ENCODE assay signal across 14 cellular contexts in genomic region chr5:159805021-159805420, GRCh38.
A peak's percentile ranks its signal among the peaks of the same experiment; 100 is the strongest.
DNase-seq lines count a peak whose midpoint lies in the region; ATAC-seq, FAIRE-seq and TF ChIP-seq lines count a peak whose summit lies in the region.
"Had no signal": no experiment of that assay in that cellular context is flagged by ENCODE, and none has a peak within 500 bp of the region (broad histone marks: within the 10 kb centered on the region; RNA-seq: fewer than 3 reads in every experiment).

No MANE protein-coding gene starts in this region.

- no peak overlapping the region for H3K4me3 Mint-ChIP-seq in WTC11
- H3K4me3 Mint-ChIP-seq: type B pancreatic cell had no signal

- H3K4me1 ChIP-seq in GM12878 (ENCODE audit: control insufficient read depth, insufficient read depth, low read length) (no peaks in the 10 kb centered on the region), left lung (peaks cover 0 to 11% of the 10 kb centered on the region in 2 donors)

- H3K9me3 ChIP-seq in MG63: 0 out of 2 replicates have a peak, but pooled peaks cover 4% of the 10 kb centered on the region
- no peaks in the 10 kb centered on the region for H3K9me3 ChIP-seq in GM12878 (replicated peaks; ENCODE audit: control insufficient read depth, insufficient read depth, low read length)
- H3K9me3 ChIP-seq in left lung: no peaks in the 10 kb centered on the region

- peak; percentile 25 for DNase-seq in AG09319 (ENCODE audit: extremely low read depth, low read depth)
- DNase-seq in MG63: peak; percentile 19
- no peak for DNase-seq in GM12878 (ENCODE audit: low read depth, low spot score)
- peak in 1 of 2 donors; percentile 46 for DNase-seq in left lung
- no peak for DNase-seq in WTC11 (ENCODE audit: low spot score)
- DNase-seq in activated CD4-positive, alpha-beta T cell treated with anti-CD3 and anti-CD28 coated beads, Interleukin-2, amount 50 U/mL, for 48 hours: no peak
- DNase-seq: amniotic stem cell, NCI-H1930, spleen, SW 1271 had no signal

- H3K9ac ChIP-seq in GM12878 (ENCODE audit: control insufficient read depth, insufficient read depth, low read length): no peak overlapping the region

- in situ Hi-C loops in GM12878 (cut with MboI): no loop called here

- no peaks in the 10 kb centered on the region for H3K79me2 ChIP-seq in GM12878 (ENCODE audit: control insufficient read depth, insufficient read depth, low read length)

- H3K36me3 ChIP-seq in MG63 (no peaks in the 10 kb centered on the region), GM12878 (ENCODE audit: control insufficient read depth in 2 of 2, insufficient read depth in 2 of 2, low read length in 1 of 2) (no peaks in the 10 kb centered on the region), left lung (no peaks in the 10 kb centered on the region)
- H3K36me3 ChIP-seq: spleen had no signal

- 65% methylated on average over 2 of the region's 2 CpGs for WGBS in GM12878 (ENCODE audit: insufficient coverage, insufficient replicate concordance, low lambda C conversion rate, missing lambda C conversion rate)

- no peaks in the 10 kb centered on the region; the same call in 1 of the 2 replicates for H3K4me1 Mint-ChIP-seq in WTC11

- POLR2A ChIA-PET in GM12878 (lab: Charles Lee) (interaction anchor here (0.6 kb wide), 1 partner anchor 30 kb away, joined by 3 read pairs; no protein-coding TSS in a partner anchor), WTC11 (lab: Charles Lee) (no interaction called here)

- no TSS peak for BruUV-seq in GM12878 (replicated peaks; lab: Mats Ljungman, UMichigan)

- CTCF ChIA-PET in GM12878 (lab: Yijun Ruan, JAX): no interaction called here
- CTCF ChIA-PET in WTC11 (lab: Charles Lee): no interaction called here

- ATAC-seq in GM12878: no peak
- ATAC-seq in left lung: peak; percentile 76
- ATAC-seq in GM21723 (IDR thresholded peaks at IDR 0.05; ENCODE audit: unreplicated experiment): no peak
- ATAC-seq in HG03139 (IDR thresholded peaks at IDR 0.05; ENCODE audit: unreplicated experiment): no peak
- ATAC-seq in WTC11: no peak
- ATAC-seq: activated CD4-positive, CD25-positive, alpha-beta regulatory T cell treated with anti-CD3 and anti-CD28 coated beads, Interleukin-2, amount 50 U/mL, for 24 hours had no signal

- no peak for TF ChIP-seq RAD21 in GM12878 (IDR thresholded peaks at IDR 0.05; ENCODE audit: insufficient read depth, low read depth, low read length)

- no peak overlapping the region for H2AFZ ChIP-seq in GM12878 (ENCODE audit: control insufficient read depth, low read depth, low read length)

- H3K27ac Mint-ChIP-seq in WTC11: no peak overlapping the region
- H3K27ac Mint-ChIP-seq: type B pancreatic cell had no signal

- H3K9me3 Mint-ChIP-seq in WTC11: peaks cover 17% of the 10 kb centered on the region
- H3K9me3 Mint-ChIP-seq: type B pancreatic cell had no signal

- H3K27me3 Mint-ChIP-seq in WTC11 (ENCODE audit: low read depth): no peaks in the 10 kb centered on the region

- H3K27me3 ChIP-seq in MG63: no peaks in the 10 kb centered on the region
- H3K27me3 ChIP-seq in GM12878 (replicated peaks in 1 of 2; ENCODE audit: control insufficient read depth in 2 of 2, insufficient read depth in 2 of 2, low read length in 1 of 2): peaks cover 1 to 4% of the 10 kb centered on the region in 2 experiments; a peak in 1 of 4 replicates
- H3K27me3 ChIP-seq in left lung: peaks cover 0 to 4% of the 10 kb centered on the region in 2 donors
- H3K27me3 ChIP-seq: spleen had no signal

- no peak overlapping the region for H3K27ac ChIP-seq in GM12878 (ENCODE audit: control insufficient read depth, insufficient read depth)
- H3K27ac ChIP-seq in left lung: no peak overlapping the region

- SMC1A ChIA-PET in GM12878 (lab: Charles Lee; ENCODE audit: uncharacterized antibody, unreplicated experiment): interaction anchor here (0.5 to 1.7 kb wide), 3 partner anchors 8 to 51 kb away, joined by 3 to 4 read pairs (median 4); no protein-coding TSS in a partner anchor

- TF ChIP-seq CTCF in AG09319 (IDR thresholded peaks at IDR 0.05; ENCODE audit: low read depth, low read length): no peak
- TF ChIP-seq CTCF in GM12878 (IDR thresholded peaks at IDR 0.05 in 2 of 3, conservative IDR thresholded peaks at IDR 0.05 in 1 of 3; ENCODE audit: control insufficient read depth in 2 of 3, extremely low read depth in 1 of 3, insufficient read depth in 1 of 3, low read depth in 3 of 3, low read length in 3 of 3): no peak
- no peak for TF ChIP-seq CTCF in left lung (IDR thresholded peaks at IDR 0.05)
- no peak for TF ChIP-seq CTCF in WTC11 (IDR thresholded peaks at IDR 0.05)

- no peaks in the 10 kb centered on the region for H4K20me1 ChIP-seq in GM12878 (ENCODE audit: control insufficient read depth, insufficient read depth)

- FAIRE-seq in GM12878 (lab: Jason Lieb, UNC): no peak

- intact Hi-C loops in GM12878 (cut with micrococcal nuclease; ENCODE audit: unreplicated experiment): no loop called here
- intact Hi-C loops in left lung (cut with DNase I): no loop called here

- RAD21 ChIA-PET in GM12878 (lab: Charles Lee; ENCODE audit: unreplicated experiment): interaction anchor here (1.2 kb wide), 1 partner anchor 9 kb away, joined by 3 read pairs; no protein-coding TSS in a partner anchor

- H3K4me3 ChIP-seq in MG63: no peak overlapping the region
- no peak overlapping the region for H3K4me3 ChIP-seq in GM12878
- no peak overlapping the region for H3K4me3 ChIP-seq in left lung
- H3K4me3 ChIP-seq: spleen had no signal

- no peak for TF ChIP-seq POLR2A in GM12878 (IDR thresholded peaks at IDR 0.05; ENCODE audit: low read depth, low read length)

- TF ChIP-seq EP300 in GM12878 (IDR thresholded peaks at IDR 0.05; ENCODE audit: borderline replicate concordance in 1 of 2, control insufficient read depth in 1 of 2, low read depth in 2 of 2, low read length in 2 of 2): no peak

- no peak overlapping the region for H3K4me2 ChIP-seq in GM12878 (ENCODE audit: control insufficient read depth, insufficient read depth)

- H3K36me3 Mint-ChIP-seq in WTC11: peaks cover 4% of the 10 kb centered on the region; the same call in 1 of the 2 replicates
- H3K36me3 Mint-ChIP-seq: type B pancreatic cell had no signal

TF ChIP-seq in GM12878, 131 proteins besides CTCF, POLR2A, EP300 and RAD21:
- peak; percentile 11; the same call in 1 of the 2 replicates for TF ChIP-seq SPI1 (IDR thresholded peaks at IDR 0.05; ENCODE audit: borderline replicate concordance, insufficient read depth, low read depth, low read length)
- TF ChIP-seq PKNOX1 (IDR thresholded peaks at IDR 0.05): no peak

TF ChIP-seq in WTC11, 78 proteins besides CTCF, POLR2A, EP300 and RAD21:
- TF ChIP-seq ATF2 (CRISPR knock-in tag; IDR thresholded peaks at IDR 0.05; ENCODE audit: borderline replicate concordance, low read depth) (no peak), NR2C2 (CRISPR knock-in tag; IDR thresholded peaks at IDR 0.05) (no peak), EMX1 (CRISPR knock-in tag; IDR thresholded peaks at IDR 0.05) (no peak), IRF2 (CRISPR knock-in tag; IDR thresholded peaks at IDR 0.05; ENCODE audit: borderline replicate concordance, low read depth) (no peak)

Comparison
In these comparisons a context has a peak if more than half of its experiments do, and no peak if none do; other contexts are left out.
1. DNase-seq: peak in AG09319 (single experiment) and MG63 (single experiment); none in GM12878 (single experiment), WTC11 (single experiment) and activated CD4-positive, alpha-beta T cell treated with anti-CD3 and anti-CD28 coated beads, Interleukin-2, amount 50 U/mL, for 48 hours (0 of 2).